ENCODE assay signal across 13 cellular contexts in the genomic region with DNA sequence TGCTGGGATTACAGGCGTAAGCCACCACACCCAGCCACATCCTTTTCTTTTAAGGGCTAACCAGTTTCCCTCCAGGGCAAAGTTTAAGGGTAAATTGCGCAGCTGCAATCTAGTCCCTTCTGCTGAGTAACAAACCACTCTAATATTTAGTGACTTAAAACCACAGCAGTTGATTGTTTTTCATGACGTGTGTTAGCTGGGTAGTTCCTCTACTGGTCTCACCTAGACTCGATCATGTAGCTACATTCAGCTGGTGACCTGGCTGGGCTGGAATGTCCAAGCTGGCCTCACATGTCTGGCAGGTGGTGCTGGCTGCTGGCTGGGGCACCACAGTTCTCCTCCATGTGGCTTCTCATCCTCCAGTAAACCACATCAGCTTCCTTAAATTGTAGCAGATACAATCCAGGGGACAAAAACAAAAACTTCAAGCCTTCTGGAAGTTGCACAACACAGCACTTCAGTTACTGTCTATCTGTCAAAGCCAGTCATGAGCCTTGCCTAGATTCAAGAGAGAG.
DNase-seq lines count a peak whose midpoint lies in the region; ATAC-seq and TF ChIP-seq lines count a peak whose summit lies in the region.
"Had no signal": no experiment of that assay in that cellular context is flagged by ENCODE, and none has a peak within 500 bp of the region (broad histone marks: within the 10 kb centered on the region; RNA-seq: fewer than 3 reads in every experiment).

No MANE protein-coding gene starts in this region.

- H3K9me3 ChIP-seq in DND-41 (ENCODE audit: insufficient read depth, low read length, severe bottlenecking) (peaks cover 11% of the 10 kb centered on the region), muscle layer of duodenum (ENCODE audit: control insufficient read depth in 1 of 2, low read length in 2 of 2) (peaks cover 0 to 2% of the 10 kb centered on the region in 2 donors), suprapubic skin (no peaks in the 10 kb centered on the region)

- DNase-seq in DND-41 (peak; percentile 13), MV-4-11 (lab: John Stamatoyannopoulos, UW) (peak; percentile 92), choroid plexus epithelial cell (ENCODE audit: low read depth) (peak; percentile 60), NCI-H1417 treated with DMSO at 0.1 percent for 48 hours (lab: John Stamatoyannopoulos, UW) (no peak), suprapubic skin (ENCODE audit: low spot score in 2 of 2) (no peak)
- DNase-seq in central memory CD4-positive, alpha-beta T cell, result no peak
- DNase-seq: activated CD4-positive, alpha-beta T cell treated with anti-CD3 and anti-CD28 coated beads for 48 hours; activated naive CD8-positive, alpha-beta T cell treated with anti-CD3 and anti-CD28 coated beads, Interleukin-2, amount 10 ng/mL, durations not matched to agents 7 days and 5 days; H9; left cardiac atrium; NCI-H146 had no signal

- H3K27me3 ChIP-seq in DND-41 (ENCODE audit: insufficient read depth, low read length, poor library complexity) (no peaks in the 10 kb centered on the region), muscle layer of duodenum (ENCODE audit: low read depth, low read length) (no peaks in the 10 kb centered on the region), suprapubic skin (no peaks in the 10 kb centered on the region)

- 86% methylated on average over 4 of the region's 4 CpGs for WGBS in suprapubic skin

- H3K4me2 ChIP-seq in DND-41 (ENCODE audit: insufficient read depth, low read length), result no peak overlapping the region

- no peak overlapping the region for H3K9ac ChIP-seq in DND-41 (ENCODE audit: low read depth, low read length)

- TF ChIP-seq EP300 in suprapubic skin (IDR thresholded peaks at IDR 0.05), result no peak

- TF ChIP-seq POLR2A in suprapubic skin (IDR thresholded peaks at IDR 0.05), result no peak

- H3K4me1 ChIP-seq in DND-41 (ENCODE audit: insufficient read depth, low read length), result peaks cover 16% of the 10 kb centered on the region
- H3K4me1 ChIP-seq in muscle layer of duodenum (ENCODE audit: control insufficient read depth in 1 of 2, insufficient read depth in 2 of 2, low read length in 2 of 2), result peaks cover 4 to 9% of the 10 kb centered on the region in 2 donors
- H3K4me1 ChIP-seq in suprapubic skin, result no peaks in the 10 kb centered on the region

- H3K27ac ChIP-seq in DND-41 (ENCODE audit: low read length), result no peak overlapping the region
- H3K27ac ChIP-seq in muscle layer of duodenum (ENCODE audit: low read length), result peak overlapping the region; percentile 39
- no peak overlapping the region for H3K27ac ChIP-seq in suprapubic skin

- H3K4me3 ChIP-seq in DND-41 (ENCODE audit: low read depth in 1 of 2, low read length in 2 of 2) (no peak overlapping the region), choroid plexus epithelial cell (ENCODE audit: low read depth, low read length) (no peak overlapping the region), muscle layer of duodenum (ENCODE audit: low read depth in 1 of 2, low read length in 2 of 2) (no peak overlapping the region), suprapubic skin (no peak overlapping the region)

- no peak for ATAC-seq in DND-41 (ENCODE audit: insufficient read depth, low read depth)
- ATAC-seq in HG02623 (IDR thresholded peaks at IDR 0.05; ENCODE audit: unreplicated experiment), result no peak

- no peak overlapping the region for H2AFZ ChIP-seq in DND-41 (ENCODE audit: low read depth, low read length)

- H3K36me3 ChIP-seq in DND-41 (ENCODE audit: insufficient read depth, low read length), result no peaks in the 10 kb centered on the region
- no peaks in the 10 kb centered on the region for H3K36me3 ChIP-seq in muscle layer of duodenum (ENCODE audit: control insufficient read depth in 1 of 2, insufficient read depth in 2 of 2, low read length in 2 of 2)
- no peaks in the 10 kb centered on the region for H3K36me3 ChIP-seq in suprapubic skin

- no peaks in the 10 kb centered on the region for H3K79me2 ChIP-seq in DND-41 (ENCODE audit: insufficient read depth, low read length)

- no peaks in the 10 kb centered on the region for H4K20me1 ChIP-seq in DND-41 (ENCODE audit: insufficient read depth, low read length)

- TF ChIP-seq CTCF in DND-41 (IDR thresholded peaks at IDR 0.05; ENCODE audit: borderline replicate concordance, extremely low read depth, low read length, poor library complexity, severe bottlenecking) (no peak), choroid plexus epithelial cell (conservative IDR thresholded peaks at IDR 0.05; ENCODE audit: low read depth, low read length) (no peak), suprapubic skin (IDR thresholded peaks at IDR 0.05) (no peak)

Comparison
In these comparisons a context has a peak if more than half of its experiments do, and no peak if none do; other contexts are left out.
1. DNase-seq: peak in DND-41 (single experiment), MV-4-11 (single experiment) and choroid plexus epithelial cell (single experiment); none in central memory CD4-positive, alpha-beta T cell (single experiment), NCI-H1417 treated with DMSO at 0.1 percent for 48 hours (single experiment) and suprapubic skin (0 of 2).